Comparison of ENCODE assay signal across 1 cellular context in the genomic region with DNA sequence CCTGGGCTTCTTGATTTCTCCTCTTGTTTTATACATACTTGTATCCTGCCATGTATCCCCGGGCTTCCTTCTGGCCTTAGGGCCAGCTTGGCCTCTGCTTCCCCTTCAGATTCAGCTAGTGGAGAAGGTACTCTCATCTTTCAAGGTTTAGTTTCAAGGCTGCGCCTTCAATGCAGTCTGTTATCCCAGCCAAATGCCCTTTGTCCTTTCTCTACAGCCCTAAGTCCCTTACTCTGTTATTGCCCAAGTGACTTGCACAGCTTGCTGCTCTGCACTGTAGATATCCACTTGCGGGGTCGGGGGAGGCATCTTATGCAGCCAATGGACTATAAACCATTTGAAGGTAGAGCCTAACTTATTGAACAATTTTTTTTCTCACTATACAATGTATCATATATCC.
TF ChIP-seq lines count a peak whose summit lies in the region.

No MANE protein-coding gene starts in this region.

TF ChIP-seq in endothelial cell of umbilical vein, 7 proteins besides CTCF, POLR2A, EP300 and RAD21:
- TF ChIP-seq POLR2AphosphoS5 (IDR thresholded peaks at IDR 0.05; ENCODE audit: insufficient read depth, low read depth, low read length) (no peak), FOS (IDR thresholded peaks at IDR 0.05; ENCODE audit: borderline replicate concordance, insufficient read depth, low read length) (no peak), MYC (IDR thresholded peaks at IDR 0.05; ENCODE audit: low read depth, low read length) (no peak), JUN (IDR thresholded peaks at IDR 0.05; ENCODE audit: borderline replicate concordance, insufficient read depth, insufficient read length, low read depth) (no peak), EZH2 (IDR thresholded peaks at IDR 0.05; ENCODE audit: borderline replicate concordance, low read depth, low read length, severe bottlenecking) (no peak), GATA2 (IDR thresholded peaks at IDR 0.05; ENCODE audit: insufficient read depth, insufficient read length, low read depth, low read length) (no peak), MAX (IDR thresholded peaks at IDR 0.05; ENCODE audit: insufficient read depth, insufficient read length) (no peak)
